35 cellular contexts compared by ENCODE assay signal in genomic region chr3:44831241-44831640, GRCh38. TPM values are rescaled to one million over a fixed set of nuclear protein-coding genes. Genes with fewer than 3 reads are reported as not detected.
"Had no signal": no experiment of that assay in that cellular context is flagged by ENCODE, and none has a peak within 500 bp of the region (broad histone marks: within the 10 kb centered on the region; RNA-seq: fewer than 3 reads in every experiment).

No MANE protein-coding gene starts in this region.

- DNase-seq: activated B cell treated with CpG ODN at 0.5 μM for 24 hours; activated CD4-positive, alpha-beta T cell treated with anti-CD3 and anti-CD28 coated beads for 48 hours; activated CD4-positive, alpha-beta T cell treated with anti-CD3 and anti-CD28 coated beads, Interleukin-2, amount 50 U/mL, for 1 hour; activated CD4-positive, alpha-beta T cell treated with anti-CD3 and anti-CD28 coated beads, Interleukin-2, amount 50 U/mL, for 48 hours; activated CD8-positive, alpha-beta memory T cell treated with anti-CD3 and anti-CD28 coated beads for 24 hours; activated CD8-positive, alpha-beta T cell treated with anti-CD3 and anti-CD28 coated beads for 36 hours; activated effector memory CD4-positive, alpha-beta T cell treated with anti-CD3 and anti-CD28 coated beads, Interleukin-2, amount 50 U/mL, for 16 hours; activated naive CD4-positive, alpha-beta T cell treated with anti-CD3 and anti-CD28 coated beads for 36 hours; activated naive CD8-positive, alpha-beta T cell treated with anti-CD3 and anti-CD28 coated beads for 36 hours; activated naive CD8-positive, alpha-beta T cell treated with anti-CD3 and anti-CD28 coated beads, Interleukin-2, amount 50 U/mL, for 24 hours; activated T-cell treated with anti-CD3 and anti-CD28 coated beads, Interleukin-2, amount 50 U/mL, for 4 hours; adrenal gland; amygdala; aorta; body of pancreas; central memory CD4-positive, alpha-beta T cell; cerebellar nuclear complex; colonic mucosa; effector CD8-positive, alpha-beta T cell; esophagus squamous epithelium; foreskin melanocyte; T-helper 1 cell; T-helper 17 cell; T1000; WERI-Rb-1 had no signal

- H3K36me3 ChIP-seq: adrenal gland, colonic mucosa, esophagus squamous epithelium, gastroesophageal sphincter had no signal

- H3K4me1 ChIP-seq: adrenal gland, body of pancreas, colonic mucosa, esophagus squamous epithelium, gastroesophageal sphincter had no signal

- ATAC-seq: activated CD4-positive, CD25-positive, alpha-beta regulatory T cell treated with anti-CD3 and anti-CD28 coated beads, Interleukin-2, amount 50 U/mL, for 24 hours; activated CD8-positive, alpha-beta T cell treated with anti-CD3 and anti-CD28 coated beads for 36 hours; activated naive CD8-positive, alpha-beta T cell treated with anti-CD3 and anti-CD28 coated beads, Interleukin-2, amount 50 U/mL, for 24 hours; activated T-cell treated with anti-CD3 and anti-CD28 coated beads, Interleukin-2, amount 50 U/mL, for 4 hours; body of pancreas; gastroesophageal sphincter; T-helper 17 cell had no signal

- H3K9me3 ChIP-seq: adrenal gland, body of pancreas, colonic mucosa, esophagus squamous epithelium, gastroesophageal sphincter had no signal

- H3K4me3 ChIP-seq: adrenal gland, body of pancreas, colonic mucosa, esophagus squamous epithelium, gastroesophageal sphincter had no signal

- H3K27ac ChIP-seq: adrenal gland, body of pancreas, colonic mucosa, epithelial cell of prostate, esophagus squamous epithelium, gastroesophageal sphincter, WERI-Rb-1 had no signal

- FAIRE-seq: endometrium, endothelial cell of umbilical vein had no signal

- H3K27me3 ChIP-seq: adrenal gland, body of pancreas, colonic mucosa, esophagus squamous epithelium, gastroesophageal sphincter had no signal

RNA-seq across cellular contexts. Expression of gene TGM4, which starts 43.2 kb away (rescaled TPM):
- total RNA-seq: activated B cell treated with CpG ODN at 0.5 μM for 24 hours; activated CD8-positive, alpha-beta T cell treated with anti-CD3 and anti-CD28 coated beads for 36 hours; activated naive CD4-positive, alpha-beta T cell treated with anti-CD3 and anti-CD28 coated beads for 36 hours; activated naive CD8-positive, alpha-beta T cell treated with anti-CD3 and anti-CD28 coated beads for 36 hours; activated T-cell treated with anti-CD3 and anti-CD28 coated beads, Interleukin-2, amount 50 U/mL, for 4 hours; activated T-helper 2 cell treated with anti-CD3 and anti-CD28 coated beads, Interferon-gamma antibody, Interleukin-2, Interleukin-4, amounts not matched to agents 10 μg/mL and 5 μg/mL and 100 μg/mL, durations not matched to agents 14 hours and 24 hours and 36 hours; aorta; body of pancreas; colonic mucosa; esophagus squamous epithelium; fibroblast of lung; fibroblast of villous mesenchyme; gastroesophageal sphincter; glomerular endothelial cell; T-helper 17 cell had no signal
- polyA plus RNA-seq: aorta, esophagus, fibroblast of lung had no signal
